In the genomic region with DNA sequence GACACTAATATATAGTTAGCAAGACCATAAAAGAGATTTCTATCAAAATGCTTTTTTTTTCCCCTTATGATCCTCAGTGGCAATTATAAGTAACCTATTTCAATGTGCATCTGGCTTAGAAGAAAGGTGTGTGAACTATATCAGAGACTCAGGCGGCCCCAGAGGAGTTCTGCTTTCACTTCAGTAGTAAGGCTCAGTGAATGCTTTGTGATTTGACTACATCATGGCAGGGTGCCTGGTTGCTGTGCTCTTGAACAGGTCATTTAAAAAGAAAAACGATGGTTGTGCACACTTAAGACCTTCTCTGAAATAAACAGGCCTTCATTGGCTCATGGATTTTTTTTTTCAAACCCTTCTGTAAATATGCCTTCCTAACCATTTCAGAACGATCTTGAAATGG, we compare ENCODE assay signal across 12 cellular contexts.
"Had no signal": no experiment of that assay in that cellular context is flagged by ENCODE, and none has a peak within 500 bp of the region (broad histone marks: within the 10 kb centered on the region; RNA-seq: fewer than 3 reads in every experiment).

No MANE protein-coding gene starts in this region.

- ATAC-seq: activated T-helper 17 cell treated with anti-CD3 and anti-CD28 coated beads, Interleukin-2, amount 50 U/mL, for 72 hours; gastrocnemius medialis; stimulated activated naive CD8-positive, alpha-beta T cell treated with anti-CD3 and anti-CD28 coated beads, Interleukin-15, amount 100 ng/mL, for 72 hours had no signal

- H3K36me3 ChIP-seq: colonic mucosa, gastrocnemius medialis, neural progenitor cell had no signal

- DNase-seq: activated CD4-positive, alpha-beta T cell treated with anti-CD3 and anti-CD28 coated beads for 4 hours; activated naive CD4-positive, alpha-beta T cell treated with anti-CD3 and anti-CD28 coated beads for 36 hours; colonic mucosa; effector CD4-positive, alpha-beta T cell; gastrocnemius medialis; islet precursor cell; stimulated activated CD4-positive, alpha-beta T cell treated with anti-CD3 and anti-CD28 coated beads, Interleukin-4, amount 100 ng/mL, for 4 hours; stimulated activated naive CD8-positive, alpha-beta T cell treated with anti-CD3 and anti-CD28 coated beads, Interleukin-15, amount 100 ng/mL, for 72 hours; testis had no signal

- H3K4me1 ChIP-seq: colonic mucosa, gastrocnemius medialis, neural progenitor cell, testis had no signal

- H3K27ac ChIP-seq: colonic mucosa, gastrocnemius medialis, neural progenitor cell, skin epidermis, testis had no signal

- H3K9me3 ChIP-seq: colonic mucosa, gastrocnemius medialis, testis had no signal

- H3K4me3 ChIP-seq: colonic mucosa, gastrocnemius medialis, neural progenitor cell, skin epidermis, testis had no signal

- H3K27me3 ChIP-seq: colonic mucosa, gastrocnemius medialis, neural progenitor cell, testis had no signal
